In genomic region chr7:39527951-39528350, GRCh38 we compare ENCODE assay signal across 19 cellular contexts. TPM values are rescaled to one million over a fixed set of nuclear protein-coding genes. Genes with fewer than 3 reads are reported as not detected.
DNase-seq lines count a peak whose midpoint lies in the region; ATAC-seq, FAIRE-seq and TF ChIP-seq lines count a peak whose summit lies in the region.
"Had no signal": no experiment of that assay in that cellular context is flagged by ENCODE, and none has a peak within 500 bp of the region (broad histone marks: within the 10 kb centered on the region; RNA-seq: fewer than 3 reads in every experiment).

No MANE protein-coding gene starts in this region.

- no peak for ATAC-seq in K562
- ATAC-seq: CD8-positive, alpha-beta T cell; HepG2; Right ventricle myocardium inferior had no signal

- no peak for TF ChIP-seq POLR2A in K562 (conservative IDR thresholded peaks at IDR 0.05)

- no peak for TF ChIP-seq EP300 in K562 (IDR thresholded peaks at IDR 0.05; ENCODE audit: low read length)

- peaks cover 12 to 33% of the 10 kb centered on the region in 2 experiments for H3K27me3 ChIP-seq in K562 (ENCODE audit: control insufficient read depth in 2 of 2, insufficient read depth in 2 of 2, low read length in 2 of 2)
- H3K27me3 ChIP-seq: BLaER1 treated with 17β-estradiol and CSF1 and Interleukin-3, amounts not matched to agents 10 nM and 100 nM had no signal

- CTCF ChIA-PET in K562 (lab: Yijun Ruan, JAX; ENCODE audit: low intra/inter-chr PET ratio): no interaction called here

- TF ChIP-seq RAD21 in K562 (CRISPR knock-in tag; conservative IDR thresholded peaks at IDR 0.05 in 1 of 2, IDR thresholded peaks at IDR 0.05 in 1 of 2): no peak

- no peaks in the 10 kb centered on the region for H3K9me1 ChIP-seq in K562 (ENCODE audit: control insufficient read depth, insufficient read depth, low read length)

- DNase-seq in HT1080 (ENCODE audit: low read depth): peak; percentile 17
- DNase-seq in K562 (ENCODE audit: extremely low read depth in 1 of 4, low spot score in 3 of 4): no peak
- peak; percentile 67 for DNase-seq in fibroblast of mammary gland (ENCODE audit: low read depth)
- DNase-seq in skeletal muscle cell (ENCODE audit: low read depth): peak; percentile 33
- DNase-seq in NCI-H2227 treated with DMSO at 0.1 percent for 48 hours (lab: John Stamatoyannopoulos, UW): no peak
- DNase-seq in NCI-H226: no peak
- no peak for DNase-seq in D341Med (ENCODE audit: low spot score)
- DNase-seq in activated T-cell treated with anti-CD3 and anti-CD28 coated beads, Interleukin-2, amount 50 U/mL, for 1 hour: no peak
- DNase-seq: Calu3; CD8-positive, alpha-beta T cell; DMS53; GF-D8; MV-4-11; NCI-H524 treated with DMSO at 0.1 percent for 48 hours had no signal

- 0% methylated on average over 2 of the region's 2 CpGs for WGBS in K562 (ENCODE audit: insufficient coverage, low coverage, missing lambda C conversion rate)

- H3K27ac ChIP-seq in K562 (ENCODE audit: extremely low read depth, low read depth, low read length): no peak overlapping the region
- H3K27ac ChIP-seq: BLaER1 treated with 17β-estradiol and CSF1 and Interleukin-3, amounts not matched to agents 10 nM and 100 nM; KMS-11 had no signal

- H3K4me3 ChIP-seq in K562 (no peak overlapping the region), fibroblast of mammary gland (ENCODE audit: control insufficient read depth, low read depth, low read length) (no peak overlapping the region), skeletal muscle cell (ENCODE audit: low read depth, low read length) (no peak overlapping the region)
- H3K4me3 ChIP-seq: BLaER1 treated with 17β-estradiol and CSF1 and Interleukin-3, amounts not matched to agents 10 nM and 100 nM had no signal

- no peak for FAIRE-seq in K562 (lab: Jason Lieb, UNC)
- FAIRE-seq: HepG2, RCC 7860 had no signal

- H3K9me3 ChIP-seq in K562 (replicated peaks; ENCODE audit: control insufficient read depth, insufficient read depth, low read depth, low read length): no peaks in the 10 kb centered on the region

- no peaks in the 10 kb centered on the region for H4K20me1 ChIP-seq in K562 (replicated peaks; ENCODE audit: control insufficient read depth, insufficient read depth, low read length)
- H4K20me1 ChIP-seq: BLaER1 treated with 17β-estradiol and CSF1 and Interleukin-3, amounts not matched to agents 10 nM and 100 nM had no signal

- no TSS peak for BruUV-seq in K562 (replicated peaks; lab: Mats Ljungman, UMichigan)

- intact Hi-C loops in K562 (cut with micrococcal nuclease): no loop called here

- TF ChIP-seq CTCF in K562 (IDR thresholded peaks at IDR 0.05 in 2 of 3, conservative IDR thresholded peaks at IDR 0.05 in 1 of 3; ENCODE audit: insufficient read depth in 2 of 3, low read depth in 1 of 3, low read length in 3 of 3) (no peak), fibroblast of mammary gland (conservative IDR thresholded peaks at IDR 0.05; ENCODE audit: control insufficient read depth, insufficient read depth, low read depth, low read length) (no peak)

- no peak overlapping the region for H3K9ac ChIP-seq in K562 (ENCODE audit: insufficient read depth in 1 of 2, low read depth in 2 of 2, low read length in 2 of 2)
- H3K9ac ChIP-seq: BLaER1 treated with 17β-estradiol and CSF1 and Interleukin-3, amounts not matched to agents 10 nM and 100 nM; KMS-11 had no signal

- in situ Hi-C loops in K562 (cut with MboI): no loop called here

- POLR2A ChIA-PET in K562 (lab: Yijun Ruan, JAX): no interaction called here

- no peak overlapping the region for H2AFZ ChIP-seq in K562 (ENCODE audit: low read depth, low read length)

- no peaks in the 10 kb centered on the region for H3K79me2 ChIP-seq in K562 (ENCODE audit: control insufficient read depth, insufficient read depth, low read length)

- no peak overlapping the region for H3K4me2 ChIP-seq in K562 (ENCODE audit: insufficient read depth, low read length)
- H3K4me2 ChIP-seq: KMS-11 had no signal

- H3K36me3 ChIP-seq in K562 (ENCODE audit: control insufficient read depth, insufficient read depth, low read length): no peaks in the 10 kb centered on the region
- H3K36me3 ChIP-seq: BLaER1 treated with 17β-estradiol and CSF1 and Interleukin-3, amounts not matched to agents 10 nM and 100 nM had no signal

- no peaks in the 10 kb centered on the region for H3K4me1 ChIP-seq in K562 (replicated peaks in 1 of 2; ENCODE audit: control insufficient read depth in 2 of 2, insufficient read depth in 2 of 2, low read length in 2 of 2)

TF ChIP-seq in K562, 482 proteins besides CTCF, POLR2A, EP300 and RAD21:
- TF ChIP-seq ZFP36 (IDR thresholded peaks at IDR 0.05; ENCODE audit: low read depth, low read length, partially characterized antibody): no peak
- TF ChIP-seq ATF3 (IDR thresholded peaks at IDR 0.05): 0 out of 2 replicates have a peak, but pooled peaks have one; percentile 22
- TF ChIP-seq ATF3 (CRISPR knock-in tag; conservative IDR thresholded peaks at IDR 0.05): no peak
TF ChIP-seq in K562: peak in this region for 1.

RNA-seq across cellular contexts. Expression of gene YAE1, which starts 38.3 kb away (rescaled TPM):
- 39.8 and 55.4 TPM in 2 replicates for total RNA-seq in HT1080 (2014; rRNA removed; shearing (Covaris generic))
- 21.9 and 22.9 TPM in 2 replicates for polyA plus RNA-seq in HT1080 (2015; cell fraction: cytosol; rRNA removed)
- polyA plus RNA-seq in HT1080 (2015; cell fraction: nucleus; rRNA removed): 24.2 and 29.0 TPM in 2 replicates
- 15.3 and 52.6 TPM in 2 replicates for total RNA-seq in K562 (2011; cell fraction: chromatin; rRNA removed; ENCODE audit: low replicate concordance)
- 11.7 and 19.3 TPM in 2 replicates for total RNA-seq in K562 (2011; cell fraction: nucleolus; rRNA removed)
- 28.8 and 50.9 TPM in 2 replicates for total RNA-seq in K562 (2011; cell fraction: nucleoplasm; rRNA removed)
- total RNA-seq in K562 (2014; rRNA removed) (16.3 and 29.6 TPM in 2 replicates), K562 (2014; rRNA removed; fragmentation: Illumina TruSeq; extraction: Trizol) (28.5 and 30.1 TPM in 2 replicates), K562 (2015; rRNA removed; fragmentation: Illumina TruSeq; extraction: Trizol) (28.1 and 29.5 TPM in 2 replicates), K562 (2021) (15.2 and 17.9 TPM in 2 replicates)
- polyA plus RNA-seq in K562 (2011; rRNA removed) (27.3 and 41.2 TPM in 2 replicates), K562 (2014; fragmentation: Illumina TruSeq; extraction: Trizol) (23.4 and 27.4 TPM in 2 replicates), K562 (2014; fragmentation: Nextera tagmentation; extraction: Ambion mirVana) (10 to 100 TPM; 60.6 to 63.4 TPM), K562 (2014; rRNA removed) (35.0 and 36.7 TPM in 2 replicates)
- 5.7 and 11.3 TPM in 2 replicates for polyA plus RNA-seq in K562 (2011; cell fraction: cytosol; rRNA removed)
- 23.0 and 30.6 TPM in 2 replicates for polyA plus RNA-seq in K562 (2011; cell fraction: nucleus; rRNA removed)
- polyA plus RNA-seq in K562 (2012): 16.8 and 21.2 TPM in 2 replicates
- 37.4 and 49.6 TPM in 2 replicates for polyA minus RNA-seq in K562 (2011; rRNA and poly(A)+ RNA removed)
- 8.2 and 9.3 TPM in 2 replicates for polyA minus RNA-seq in K562 (2011; cell fraction: cytosol; rRNA and poly(A)+ RNA removed)
- 29.8 and 56.1 TPM in 2 replicates for polyA minus RNA-seq in K562 (2011; cell fraction: nucleus; rRNA and poly(A)+ RNA removed)

Comparison
In these comparisons a context has a peak if more than half of its experiments do, and no peak if none do; other contexts are left out.
1. DNase-seq: peak in HT1080 (single experiment), fibroblast of mammary gland (single experiment) and skeletal muscle cell (single experiment); none in K562 (0 of 4), NCI-H2227 treated with DMSO at 0.1 percent for 48 hours (single experiment), NCI-H226 (single experiment), D341Med (single experiment) and activated T-cell treated with anti-CD3 and anti-CD28 coated beads, Interleukin-2, amount 50 U/mL, for 1 hour (single experiment).